ENCODE assay signal across 15 cellular contexts in genomic region chr7:33261585-33261984, GRCh38.
A peak's percentile ranks its signal among the peaks of the same experiment; 100 is the strongest.
DNase-seq lines count a peak whose midpoint lies in the region; ATAC-seq and TF ChIP-seq lines count a peak whose summit lies in the region.
"Had no signal": no experiment of that assay in that cellular context is flagged by ENCODE, and none has a peak within 500 bp of the region (broad histone marks: within the 10 kb centered on the region; RNA-seq: fewer than 3 reads in every experiment).

No MANE protein-coding gene starts in this region.

- H3K79me2 ChIP-seq in GM23338 (replicated peaks; ENCODE audit: insufficient read depth): no peaks in the 10 kb centered on the region

- ATAC-seq in GM18858 (IDR thresholded peaks at IDR 0.05; ENCODE audit: unreplicated experiment): peak; percentile 67
- ATAC-seq in GM23338: no peak; the same call in 2 of the 3 replicates
- ATAC-seq in HG02588 (IDR thresholded peaks at IDR 0.05; ENCODE audit: unreplicated experiment): no peak
- ATAC-seq in omental fat pad (ENCODE audit: low FRiP score): no peak
- ATAC-seq: Panc1 had no signal

- H3K4me2 ChIP-seq in GM23338: peak overlapping the region; percentile 41; the same call in 1 of the 2 replicates

- no peak overlapping the region for H3K4me3 ChIP-seq in GM23338

- H3K9me2 ChIP-seq in GM23338 (ENCODE audit: insufficient read depth): no peaks in the 10 kb centered on the region

- no peak overlapping the region for H2AFZ ChIP-seq in GM23338

- no peaks in the 10 kb centered on the region for H3K36me3 Mint-ChIP-seq in GM23338 (ENCODE audit: low read depth)

- no peak overlapping the region for H3K27ac ChIP-seq in GM23338 (ENCODE audit: low read depth)

- no peaks in the 10 kb centered on the region for H3K9me3 Mint-ChIP-seq in GM23338
- H3K9me3 Mint-ChIP-seq: activated T-helper 1 cell treated with anti-CD3 and anti-CD28 coated beads, Interleukin-12 subunit alpha, Interleukin-12 subunit beta, Interleukin-2, Interleukin-4 antibody, amounts not matched to agents 30 ng/mL and 10 ng/mL and 1 ng/mL, durations not matched to agents 14 hours and 24 hours and 36 hours; nephron had no signal

- DNase-seq in GM23338 (ENCODE audit: low spot score) (no peak), M059J (ENCODE audit: low read depth) (peak; percentile 67), fibroblast of peridontal ligament (ENCODE audit: extremely low read depth) (peak; percentile 43), omental fat pad (ENCODE audit: low spot score) (no peak), mesenteric fat pad (ENCODE audit: low spot score) (no peak)
- no peak for DNase-seq in central memory CD4-positive, alpha-beta T cell
- DNase-seq: COR-L47, islet precursor cell, NCI-H2029 treated with DMSO at 0.1 percent for 48 hours, small intestine had no signal

- H3F3A ChIP-seq in GM23338 (replicated peaks; ENCODE audit: low read depth): no peaks in the 10 kb centered on the region

- no peak overlapping the region for H3K4me3 Mint-ChIP-seq in GM23338
- H3K4me3 Mint-ChIP-seq: activated T-helper 1 cell treated with anti-CD3 and anti-CD28 coated beads, Interleukin-12 subunit alpha, Interleukin-12 subunit beta, Interleukin-2, Interleukin-4 antibody, amounts not matched to agents 30 ng/mL and 10 ng/mL and 1 ng/mL, durations not matched to agents 14 hours and 24 hours and 36 hours; nephron had no signal

- no peaks in the 10 kb centered on the region for H3K36me3 ChIP-seq in GM23338 (ENCODE audit: insufficient read depth)

- H3K27me3 Mint-ChIP-seq in GM23338 (ENCODE audit: insufficient read depth, low read depth, poor library complexity): no peaks in the 10 kb centered on the region

- H3K4me1 Mint-ChIP-seq in GM23338: peaks cover 16% of the 10 kb centered on the region
- H3K4me1 Mint-ChIP-seq: nephron had no signal

- H4K20me1 ChIP-seq in GM23338 (replicated peaks; ENCODE audit: insufficient read depth): no peaks in the 10 kb centered on the region

- TF ChIP-seq CTCF in GM23338 (conservative IDR thresholded peaks at IDR 0.05; ENCODE audit: low read depth in 2 of 2): no peak
- no peak for TF ChIP-seq CTCF in omental fat pad (IDR thresholded peaks at IDR 0.05)

- H3K4me1 ChIP-seq in GM23338 (ENCODE audit: insufficient read depth): peaks cover 21% of the 10 kb centered on the region

- H3K27ac Mint-ChIP-seq in GM23338: peak overlapping the region; percentile 78
- H3K27ac Mint-ChIP-seq: activated T-helper 1 cell treated with anti-CD3 and anti-CD28 coated beads, Interleukin-12 subunit alpha, Interleukin-12 subunit beta, Interleukin-2, Interleukin-4 antibody, amounts not matched to agents 30 ng/mL and 10 ng/mL and 1 ng/mL, durations not matched to agents 14 hours and 24 hours and 36 hours; nephron had no signal

- no peaks in the 10 kb centered on the region for H3K27me3 ChIP-seq in GM23338 (ENCODE audit: insufficient read depth)

TF ChIP-seq in GM23338, 12 proteins besides CTCF, POLR2A, EP300 and RAD21 (continues in another document):
- TF ChIP-seq EZH2phosphoT487 (IDR thresholded peaks at IDR 0.05; ENCODE audit: unreplicated experiment) (no peak), JUNB (IDR thresholded peaks at IDR 0.05; ENCODE audit: unreplicated experiment) (no peak), ZNF114 (CRISPR knock-in tag; IDR thresholded peaks at IDR 0.05) (no peak), NANOG (IDR thresholded peaks at IDR 0.05; ENCODE audit: borderline replicate concordance) (no peak), CREB1 (CRISPR knock-in tag; IDR thresholded peaks at IDR 0.05; ENCODE audit: low read depth) (no peak), EZH2 (IDR thresholded peaks at IDR 0.05; ENCODE audit: low read depth, unreplicated experiment) (no peak), ETS1 (IDR thresholded peaks at IDR 0.05) (no peak), REST (IDR thresholded peaks at IDR 0.05; ENCODE audit: unreplicated experiment) (no peak), STAT1 (IDR thresholded peaks at IDR 0.05; ENCODE audit: unreplicated experiment) (no peak), POLR2AphosphoS5 (IDR thresholded peaks at IDR 0.05; ENCODE audit: low read depth) (no peak)

Comparison
In these comparisons a context has a peak if more than half of its experiments do, and no peak if none do; other contexts are left out.
1. DNase-seq: peak in M059J (single experiment) and fibroblast of peridontal ligament (single experiment); none in GM23338 (single experiment), omental fat pad (single experiment), mesenteric fat pad (single experiment) and central memory CD4-positive, alpha-beta T cell (single experiment).